In the genomic region with DNA sequence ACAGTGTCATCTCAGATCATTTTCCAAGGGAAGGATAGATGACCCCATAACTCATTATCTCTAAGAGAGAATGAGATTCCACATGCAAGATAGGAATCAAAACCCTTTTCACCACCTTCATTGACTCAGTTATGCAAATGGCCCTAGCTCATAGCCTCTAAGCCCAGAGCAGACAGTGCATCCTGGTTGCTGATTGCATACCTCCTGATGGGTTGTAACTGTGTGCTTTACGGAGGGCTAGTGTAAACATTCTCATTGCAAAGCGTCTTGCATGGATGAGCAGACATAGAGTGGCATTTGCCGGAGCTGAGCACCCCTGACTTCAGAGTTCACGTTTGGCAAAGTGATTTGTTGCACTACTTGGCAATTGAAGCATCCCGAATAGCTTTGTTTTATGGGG, we compare ENCODE assay signal across 1 cellular context.
TF ChIP-seq lines count a peak whose summit lies in the region.

No MANE protein-coding gene starts in this region.

TF ChIP-seq in H1, 55 proteins besides CTCF, POLR2A, EP300 and RAD21:
- no peak for TF ChIP-seq BRCA1 (IDR thresholded peaks at IDR 0.05; ENCODE audit: low read depth, low read length)
- no peak for TF ChIP-seq KDM1A (IDR thresholded peaks at IDR 0.05; ENCODE audit: borderline replicate concordance, low read length)
- no peak for TF ChIP-seq YY1 (IDR thresholded peaks at IDR 0.05; ENCODE audit: low read depth, low read length)
- no peak for TF ChIP-seq SRF (IDR thresholded peaks at IDR 0.05; ENCODE audit: low read depth, low read length)
- TF ChIP-seq, protein P1, sequence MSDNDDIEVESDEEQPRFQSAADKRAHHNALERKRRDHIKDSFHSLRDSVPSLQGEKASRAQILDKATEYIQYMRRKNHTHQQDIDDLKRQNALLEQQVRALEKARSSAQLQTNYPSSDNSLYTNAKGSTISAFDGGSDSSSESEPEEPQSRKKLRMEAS (IDR thresholded peaks at IDR 0.05) = no peak
- no peak for TF ChIP-seq KDM4A (IDR thresholded peaks at IDR 0.05; ENCODE audit: low read depth, low read length, severe bottlenecking)
- no peak for TF ChIP-seq JUND (IDR thresholded peaks at IDR 0.05; ENCODE audit: low read length)
- no peak for TF ChIP-seq RFX5 (IDR thresholded peaks at IDR 0.05; ENCODE audit: borderline replicate concordance, low read depth, low read length)
- TF ChIP-seq CREB1 (IDR thresholded peaks at IDR 0.05) = no peak
- TF ChIP-seq ASH2L (IDR thresholded peaks at IDR 0.05; ENCODE audit: low read length) = no peak
- no peak for TF ChIP-seq BACH1 (IDR thresholded peaks at IDR 0.05; ENCODE audit: low read length)
- no peak for TF ChIP-seq EZH2 (IDR thresholded peaks at IDR 0.05; ENCODE audit: low read depth, low read length, severe bottlenecking)
- TF ChIP-seq CEBPB (IDR thresholded peaks at IDR 0.05; ENCODE audit: low read depth, low read length) = no peak
- TF ChIP-seq, protein P2, sequence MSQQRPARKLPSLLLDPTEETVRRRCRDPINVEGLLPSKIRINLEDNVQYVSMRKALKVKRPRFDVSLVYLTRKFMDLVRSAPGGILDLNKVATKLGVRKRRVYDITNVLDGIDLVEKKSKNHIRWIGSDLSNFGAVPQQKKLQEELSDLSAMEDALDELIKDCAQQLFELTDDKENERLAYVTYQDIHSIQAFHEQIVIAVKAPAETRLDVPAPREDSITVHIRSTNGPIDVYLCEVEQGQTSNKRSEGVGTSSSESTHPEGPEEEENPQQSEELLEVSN (IDR thresholded peaks at IDR 0.05) = no peak
- TF ChIP-seq GTF2F1 (IDR thresholded peaks at IDR 0.05; ENCODE audit: borderline replicate concordance, low read depth, low read length) = no peak
